ENCODE assay signal across 7 cellular contexts in genomic region chr6:121403981-121404380, GRCh38. TPM values are rescaled to one million over a fixed set of nuclear protein-coding genes. Genes with fewer than 3 reads are reported as not detected.
"Had no signal": no experiment of that assay in that cellular context is flagged by ENCODE, and none has a peak within 500 bp of the region (broad histone marks: within the 10 kb centered on the region; RNA-seq: fewer than 3 reads in every experiment).

No MANE protein-coding gene starts in this region.

- DNase-seq: IMR-90, KBM-7, KG1 had no signal

- H3K27ac ChIP-seq: HL-60 had no signal

- H3K4me3 ChIP-seq: K562 had no signal

RNA-seq across cellular contexts. Expression of gene GJA1, which starts 31.5 kb away (rescaled TPM):
- polyA plus RNA-seq: HepG2, IgD-negative memory B cell had no signal
